30 cellular contexts compared by ENCODE assay signal in genomic region chr7:104967088-104967487, GRCh38. TPM values are rescaled to one million over a fixed set of nuclear protein-coding genes. Genes with fewer than 3 reads are reported as not detected.
DNase-seq lines count a peak whose midpoint lies in the region; ATAC-seq and TF ChIP-seq lines count a peak whose summit lies in the region.
"Had no signal": no experiment of that assay in that cellular context is flagged by ENCODE, and none has a peak within 500 bp of the region (broad histone marks: within the 10 kb centered on the region; RNA-seq: fewer than 3 reads in every experiment).

No MANE protein-coding gene starts in this region.

- intact Hi-C loops in ascending aorta (cut with DNase I), result no loop called here

- H3K4me1 ChIP-seq in ascending aorta, result peaks cover 16 to 70% of the 10 kb centered on the region in 2 donors
- H3K4me1 ChIP-seq in gastroesophageal sphincter, result peaks cover 11 to 84% (median 44%) of the 10 kb centered on the region in 3 donors
- peaks cover 36 to 83% of the 10 kb centered on the region in 2 donors for H3K4me1 ChIP-seq in thoracic aorta (ENCODE audit: control insufficient read depth in 1 of 2, low read depth in 2 of 2)

- H3K4me1 Mint-ChIP-seq in activated CD4-positive, alpha-beta T cell treated with anti-CD3 and anti-CD28 coated beads, Interleukin-2, amount 10 ng/mL, durations not matched to agents 7 days and 5 days, result peaks cover 9% of the 10 kb centered on the region

- peak; percentile 27 for ATAC-seq in gastroesophageal sphincter
- ATAC-seq in thoracic aorta (ENCODE audit: insufficient number of reproducible peaks, low FRiP score, low read depth), result no peak
- ATAC-seq: left lobe of liver; naive thymus-derived CD4-positive, alpha-beta T cell had no signal

- no peak for TF ChIP-seq EP300 in gastroesophageal sphincter (IDR thresholded peaks at IDR 0.05)

- H3K27ac Mint-ChIP-seq in activated CD4-positive, alpha-beta T cell treated with anti-CD3 and anti-CD28 coated beads, Interleukin-2, amount 10 ng/mL, durations not matched to agents 7 days and 5 days, result peak overlapping the region; percentile 3
- H3K27ac Mint-ChIP-seq: activated T-cell treated with anti-CD3 and anti-CD28 coated beads, Interleukin-2, amount 50 U/mL, for 24 hours; mesothelial cell of epicardium; stimulated activated naive CD8-positive, alpha-beta T cell treated with anti-CD3 and anti-CD28 coated beads, Interleukin-15, Interleukin-2, amounts not matched to agents 100 ng/mL and 50 ng/mL, for 24 hours had no signal

- no peaks in the 10 kb centered on the region for H3K9me3 ChIP-seq in ascending aorta
- no peaks in the 10 kb centered on the region for H3K9me3 ChIP-seq in gastroesophageal sphincter
- H3K9me3 ChIP-seq in thoracic aorta, result no peaks in the 10 kb centered on the region
- H3K9me3 ChIP-seq: A549, BE2C, MG63 had no signal

- no peak for TF ChIP-seq CTCF in ascending aorta (IDR thresholded peaks at IDR 0.05)
- TF ChIP-seq CTCF in gastroesophageal sphincter (IDR thresholded peaks at IDR 0.05), result no peak
- no peak for TF ChIP-seq CTCF in thoracic aorta (IDR thresholded peaks at IDR 0.05)

- H3K27ac ChIP-seq in ascending aorta (peak overlapping the region; percentile 54 to 70), gastroesophageal sphincter (peak overlapping the region in 3 of 4 donors; percentile 8 to 60 (median 55)), thoracic aorta (peak overlapping the region; percentile 6 to 41), caudate nucleus (ENCODE audit: low read depth, low read length) (no peak overlapping the region)
- H3K27ac ChIP-seq: A549, SJSA1 had no signal

- H3K4me3 Mint-ChIP-seq in activated CD4-positive, alpha-beta T cell treated with anti-CD3 and anti-CD28 coated beads, Interleukin-2, amount 10 ng/mL, durations not matched to agents 7 days and 5 days, result no peak overlapping the region
- H3K4me3 Mint-ChIP-seq: activated T-cell treated with anti-CD3 and anti-CD28 coated beads, Interleukin-2, amount 50 U/mL, for 24 hours; mesothelial cell of epicardium; naive thymus-derived CD4-positive, alpha-beta T cell; stimulated activated naive CD8-positive, alpha-beta T cell treated with anti-CD3 and anti-CD28 coated beads, Interleukin-15, Interleukin-2, amounts not matched to agents 100 ng/mL and 50 ng/mL, for 24 hours had no signal

- H3K36me3 ChIP-seq in ascending aorta (no peaks in the 10 kb centered on the region), gastroesophageal sphincter (no peaks in the 10 kb centered on the region), thoracic aorta (no peaks in the 10 kb centered on the region)
- H3K36me3 ChIP-seq: BE2C, MG63, SJSA1 had no signal

- H3K27me3 Mint-ChIP-seq in activated CD4-positive, alpha-beta T cell treated with anti-CD3 and anti-CD28 coated beads, Interleukin-2, amount 10 ng/mL, durations not matched to agents 7 days and 5 days, result no peaks in the 10 kb centered on the region
- H3K27me3 Mint-ChIP-seq: activated T-cell treated with anti-CD3 and anti-CD28 coated beads, Interleukin-2, amount 50 U/mL, for 24 hours; naive thymus-derived CD4-positive, alpha-beta T cell; stimulated activated naive CD8-positive, alpha-beta T cell treated with anti-CD3 and anti-CD28 coated beads, Interleukin-15, Interleukin-2, amounts not matched to agents 100 ng/mL and 50 ng/mL, for 24 hours had no signal

- H3K9me3 Mint-ChIP-seq in activated CD4-positive, alpha-beta T cell treated with anti-CD3 and anti-CD28 coated beads, Interleukin-2, amount 10 ng/mL, durations not matched to agents 7 days and 5 days, result peaks cover 15% of the 10 kb centered on the region
- H3K9me3 Mint-ChIP-seq: activated T-cell treated with anti-CD3 and anti-CD28 coated beads, Interleukin-2, amount 50 U/mL, for 24 hours; mesothelial cell of epicardium; stimulated activated naive CD8-positive, alpha-beta T cell treated with anti-CD3 and anti-CD28 coated beads, Interleukin-15, Interleukin-2, amounts not matched to agents 100 ng/mL and 50 ng/mL, for 24 hours had no signal

- WGBS in gastroesophageal sphincter (ENCODE audit: low coverage in 1 of 2), 2 donors, result 87 to 94% methylated on average over 2 of the region's 2 CpGs

- no peaks in the 10 kb centered on the region for H3K27me3 ChIP-seq in ascending aorta
- H3K27me3 ChIP-seq in gastroesophageal sphincter, result no peaks in the 10 kb centered on the region
- H3K27me3 ChIP-seq in thoracic aorta (replicated peaks; ENCODE audit: insufficient read depth), result no peaks in the 10 kb centered on the region
- H3K27me3 ChIP-seq: BE2C, MG63, SJSA1 had no signal

- no peak for TF ChIP-seq POLR2A in gastroesophageal sphincter (IDR thresholded peaks at IDR 0.05)

- CTCF ChIA-PET in activated CD4-positive, alpha-beta T cell treated with anti-CD3 and anti-CD28 coated beads, Interleukin-2, amount 10 ng/mL, durations not matched to agents 7 days and 5 days (lab: Charles Lee), result interaction anchor here (1.2 to 2.5 kb wide), 3 partner anchors 15 to 89 kb away, joined by 3 to 15 read pairs (median 3); no protein-coding TSS in a partner anchor

- H3K36me3 Mint-ChIP-seq in activated CD4-positive, alpha-beta T cell treated with anti-CD3 and anti-CD28 coated beads, Interleukin-2, amount 10 ng/mL, durations not matched to agents 7 days and 5 days (ENCODE audit: low read depth), result peaks cover 24% of the 10 kb centered on the region
- H3K36me3 Mint-ChIP-seq: mesothelial cell of epicardium had no signal

- POLR2A ChIA-PET in activated CD4-positive, alpha-beta T cell treated with anti-CD3 and anti-CD28 coated beads, Interleukin-2, amount 10 ng/mL, durations not matched to agents 7 days and 5 days (lab: Charles Lee), result no interaction called here

- H3K4me3 ChIP-seq in ascending aorta (no peak overlapping the region), gastroesophageal sphincter (no peak overlapping the region), thoracic aorta (no peak overlapping the region)
- H3K4me3 ChIP-seq: A549, MG63, SJSA1 had no signal

- DNase-seq in activated CD4-positive, alpha-beta T cell treated with anti-CD3 and anti-CD28 coated beads, Interleukin-2, amount 10 ng/mL, durations not matched to agents 7 days and 5 days, result no peak
- no peak for DNase-seq in activated CD4-positive, alpha-beta T cell treated with anti-CD3 and anti-CD28 coated beads, Interleukin-2, amount 50 U/mL, for 4 hours
- DNase-seq in ascending aorta (ENCODE audit: low spot score in 2 of 2) (no peak), thoracic aorta (ENCODE audit: low spot score) (no peak), 8988T (no peak), caudate nucleus (lab: John Stamatoyannopoulos, UW) (no peak), dermis blood vessel endothelial cell (no peak)
- DNase-seq: activated CD4-positive, alpha-beta T cell treated with anti-CD3 and anti-CD28 coated beads for 4 hours; activated gamma-delta T cell treated with Interleukin-2 at 50 U/mL for 16 hours; activated T-cell treated with anti-CD3 and anti-CD28 coated beads, Interleukin-2, amount 50 U/mL, for 24 hours; BE2C; DMS153; effector CD4-positive, alpha-beta T cell; foreskin melanocyte; GOT3; hippocampal formation; naive thymus-derived CD4-positive, alpha-beta T cell; NCI-H146; NCI-H2107; NCI-H446 treated with DMSO at 0.1 percent for 48 hours; NCI-H82; occipital lobe; trophoblast cell had no signal

RNA-seq across cellular contexts. Expression of gene KMT2E, which starts 46.9 kb away (rescaled TPM):
- 10 to 100 TPM; 97.4 to 98.5 TPM for total RNA-seq in activated CD4-positive, alpha-beta T cell treated with anti-CD3 and anti-CD28 coated beads, Interleukin-2, amount 10 ng/mL, durations not matched to agents 7 days and 5 days
- total RNA-seq in ascending aorta (43.0 TPM), gastroesophageal sphincter (100 to 1,000 TPM in 3 of 4 donors, 10 to 100 TPM in 1; 90.6 to 187 (median 112) TPM), thoracic aorta (100 to 1,000 TPM; 139 to 140 TPM), dermis blood vessel endothelial cell (155 and 160 TPM in 2 replicates)
